Comparison of ENCODE assay signal across 19 cellular contexts in the genomic region with DNA sequence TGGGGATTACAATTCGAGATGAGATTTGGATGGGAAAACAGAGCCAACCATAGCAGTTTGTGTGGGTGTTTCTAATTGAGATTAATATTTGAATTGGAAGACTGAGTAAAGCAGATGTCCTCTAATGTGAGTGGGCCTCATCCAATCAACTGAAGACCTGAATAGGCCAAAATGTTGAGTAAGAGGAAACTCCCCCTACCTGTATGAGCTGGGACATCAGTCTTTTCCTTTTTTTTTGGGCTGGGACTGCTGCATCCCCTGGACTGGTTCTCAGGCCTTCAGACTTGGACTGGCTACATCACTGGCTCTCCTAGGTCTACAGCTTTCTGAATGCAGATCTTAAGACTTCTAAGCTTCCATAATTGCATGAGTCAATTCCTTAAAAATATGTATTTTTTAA.
A peak's percentile ranks its signal among the peaks of the same experiment; 100 is the strongest.
DNase-seq lines count a peak whose midpoint lies in the region; ATAC-seq and TF ChIP-seq lines count a peak whose summit lies in the region.
"Had no signal": no experiment of that assay in that cellular context is flagged by ENCODE, and none has a peak within 500 bp of the region (broad histone marks: within the 10 kb centered on the region; RNA-seq: fewer than 3 reads in every experiment).

No MANE protein-coding gene starts in this region.

- H3K9me3 ChIP-seq in PC-3 (ENCODE audit: low read length) (no peaks in the 10 kb centered on the region), MM.1S (replicated peaks; ENCODE audit: insufficient read depth, low read length) (no peaks in the 10 kb centered on the region), right atrium auricular region (no peaks in the 10 kb centered on the region), upper lobe of left lung (no peaks in the 10 kb centered on the region)
- H3K9me3 ChIP-seq: A549; BLaER1 treated with 17β-estradiol and CSF1 and Interleukin-3, amounts not matched to agents 10 nM and 100 nM had no signal

- H3K4me2 ChIP-seq in PC-3 (ENCODE audit: low read length) (no peak overlapping the region), mesendoderm (ENCODE audit: low read length) (no peak overlapping the region), MM.1S (ENCODE audit: low read depth, low read length) (no peak overlapping the region)
- H3K4me2 ChIP-seq: A549; BLaER1 treated with 17β-estradiol and CSF1 and Interleukin-3, amounts not matched to agents 10 nM and 100 nM had no signal

- H3K79me1 ChIP-seq in mesendoderm (ENCODE audit: low read length) = no peaks in the 10 kb centered on the region

- no TSS peak for BruUV-seq in PC-3 (replicated peaks; lab: Mats Ljungman, UMichigan)

- H3K27ac ChIP-seq in PC-3 (ENCODE audit: low read length) = no peak overlapping the region
- no peak overlapping the region for H3K27ac ChIP-seq in mesendoderm (ENCODE audit: low read depth, low read length)
- H3K27ac ChIP-seq in MM.1S (ENCODE audit: low read length) = no peak overlapping the region
- H3K27ac ChIP-seq in right atrium auricular region = no peak overlapping the region
- no peak overlapping the region for H3K27ac ChIP-seq in upper lobe of left lung
- H3K27ac ChIP-seq: 22Rv1; A549; BLaER1 treated with 17β-estradiol and CSF1 and Interleukin-3, amounts not matched to agents 10 nM and 100 nM had no signal

- H3K9me2 ChIP-seq in PC-3 (replicated peaks; ENCODE audit: low read length) (no peaks in the 10 kb centered on the region), MM.1S (replicated peaks; ENCODE audit: insufficient read depth, low read length) (no peaks in the 10 kb centered on the region)

- peaks cover 1% of the 10 kb centered on the region for H3K27me3 Mint-ChIP-seq in endothelial cell (ENCODE audit: unreplicated experiment)

- H3K4me1 ChIP-seq in PC-3 (ENCODE audit: insufficient read depth, low read length) (peaks cover 26% of the 10 kb centered on the region), mesendoderm (ENCODE audit: control insufficient read depth, low read depth, low read length) (no peaks in the 10 kb centered on the region), MM.1S (ENCODE audit: low read length) (no peaks in the 10 kb centered on the region), right atrium auricular region (no peaks in the 10 kb centered on the region), upper lobe of left lung (no peaks in the 10 kb centered on the region)
- H3K4me1 ChIP-seq: A549 had no signal

- WGBS in mesendoderm (ENCODE audit: extremely low coverage, insufficient coverage, low lambda C conversion rate) = no CpG with 5 or more reads among the region's 1 CpG
- 91 to 100% methylated on average over 1 of the region's 1 CpG for WGBS in upper lobe of left lung, 2 donors

- H3K36me3 ChIP-seq in PC-3 (ENCODE audit: low read depth, low read length) (no peaks in the 10 kb centered on the region), mesendoderm (ENCODE audit: control insufficient read depth, insufficient read depth, low read length) (no peaks in the 10 kb centered on the region), MM.1S (replicated peaks; ENCODE audit: insufficient read depth, low read length) (no peaks in the 10 kb centered on the region), right atrium auricular region (no peaks in the 10 kb centered on the region), upper lobe of left lung (no peaks in the 10 kb centered on the region)
- H3K36me3 ChIP-seq: BLaER1 treated with 17β-estradiol and CSF1 and Interleukin-3, amounts not matched to agents 10 nM and 100 nM had no signal

- H4K5ac ChIP-seq in mesendoderm (ENCODE audit: low read length) = no peak overlapping the region

- no peak overlapping the region for H3K27ac Mint-ChIP-seq in endothelial cell (ENCODE audit: unreplicated experiment)
- H3K27ac Mint-ChIP-seq: CD8-positive, alpha-beta memory T cell had no signal

- TF ChIP-seq POLR2A in upper lobe of left lung (IDR thresholded peaks at IDR 0.05) = no peak

- no peaks in the 10 kb centered on the region for H3K9me3 Mint-ChIP-seq in endothelial cell (ENCODE audit: unreplicated experiment)
- H3K9me3 Mint-ChIP-seq: CD8-positive, alpha-beta memory T cell had no signal

- no peak overlapping the region for H2BK5ac ChIP-seq in mesendoderm (ENCODE audit: low read length)

- H2BK120ac ChIP-seq in mesendoderm (ENCODE audit: low read depth, low read length) = no peak overlapping the region

- no peak overlapping the region for H3K4ac ChIP-seq in mesendoderm (ENCODE audit: low read depth, low read length)

- no peak for TF ChIP-seq EP300 in upper lobe of left lung (IDR thresholded peaks at IDR 0.05)

- POLR2A ChIA-PET in PC-3 (lab: Charles Lee; ENCODE audit: unreplicated experiment) = no interaction called here

- H3K36me3 Mint-ChIP-seq in endothelial cell (ENCODE audit: low read depth, unreplicated experiment) = no peaks in the 10 kb centered on the region

- no peak overlapping the region for H2BK15ac ChIP-seq in mesendoderm (replicated peaks; ENCODE audit: low read depth)

- H2AFZ ChIP-seq in PC-3 (ENCODE audit: low read length) = no peak overlapping the region
- H2AFZ ChIP-seq in MM.1S (ENCODE audit: low read length) = no peak overlapping the region

- H3K4me3 ChIP-seq in PC-3 (ENCODE audit: low read length) (no peak overlapping the region), mesendoderm (ENCODE audit: low read length) (no peak overlapping the region), MM.1S (ENCODE audit: low read length) (no peak overlapping the region), right atrium auricular region (no peak overlapping the region), upper lobe of left lung (no peak overlapping the region)
- H3K4me3 ChIP-seq: A549; BLaER1 treated with 17β-estradiol and CSF1 and Interleukin-3, amounts not matched to agents 10 nM and 100 nM; GM12878; K562 had no signal

- no peaks in the 10 kb centered on the region for H3K79me2 ChIP-seq in PC-3 (ENCODE audit: low read length)
- H3K79me2 ChIP-seq in mesendoderm (ENCODE audit: control insufficient read depth, insufficient read depth, low read length) = no peaks in the 10 kb centered on the region
- no peaks in the 10 kb centered on the region for H3K79me2 ChIP-seq in MM.1S (ENCODE audit: low read length)

- no peak overlapping the region for H3K4me3 Mint-ChIP-seq in endothelial cell (ENCODE audit: unreplicated experiment)
- H3K4me3 Mint-ChIP-seq: CD8-positive, alpha-beta memory T cell had no signal

- no peak overlapping the region for H2AK5ac ChIP-seq in mesendoderm (ENCODE audit: low read length)

- no peak overlapping the region for H3K56ac ChIP-seq in mesendoderm (ENCODE audit: low read length)

- no peaks in the 10 kb centered on the region for H4K20me1 ChIP-seq in PC-3 (ENCODE audit: low read length)
- H4K20me1 ChIP-seq in MM.1S (ENCODE audit: insufficient read depth, low read length) = no peaks in the 10 kb centered on the region
- H4K20me1 ChIP-seq: BLaER1 treated with 17β-estradiol and CSF1 and Interleukin-3, amounts not matched to agents 10 nM and 100 nM had no signal

- no peaks in the 10 kb centered on the region for H3K4me1 Mint-ChIP-seq in endothelial cell (ENCODE audit: unreplicated experiment)

- ATAC-seq in PC-3 (no peak), upper lobe of left lung (ENCODE audit: low FRiP score in 2 of 2) (no peak)
- ATAC-seq: A549, GM12878, K562 had no signal

- H3K23ac ChIP-seq in mesendoderm (ENCODE audit: low read length) = no peak overlapping the region

- no peak overlapping the region for H3K18ac ChIP-seq in mesendoderm (ENCODE audit: low read length)

- intact Hi-C loops in PC-3 (cut with micrococcal nuclease) = no loop called here

- H3K9ac ChIP-seq in PC-3 (ENCODE audit: low read length) = no peak overlapping the region
- H3K9ac ChIP-seq in mesendoderm (ENCODE audit: low read length) = no peak overlapping the region
- H3K9ac ChIP-seq in MM.1S (ENCODE audit: low read length) = no peak overlapping the region
- H3K9ac ChIP-seq: BLaER1 treated with 17β-estradiol and CSF1 and Interleukin-3, amounts not matched to agents 10 nM and 100 nM had no signal

- CTCF ChIA-PET in PC-3 (lab: Charles Lee) = no interaction called here

- H3K27me3 ChIP-seq in PC-3 (ENCODE audit: low read length) (no peaks in the 10 kb centered on the region), mesendoderm (ENCODE audit: insufficient read depth, low read length, poor library complexity) (no peaks in the 10 kb centered on the region), MM.1S (replicated peaks; ENCODE audit: insufficient read depth, low read length) (no peaks in the 10 kb centered on the region), right atrium auricular region (no peaks in the 10 kb centered on the region), upper lobe of left lung (no peaks in the 10 kb centered on the region)
- H3K27me3 ChIP-seq: BLaER1 treated with 17β-estradiol and CSF1 and Interleukin-3, amounts not matched to agents 10 nM and 100 nM had no signal

- no peaks in the 10 kb centered on the region for H3F3A ChIP-seq in PC-3 (ENCODE audit: low read length, unreplicated experiment)
- H3F3A ChIP-seq in MM.1S (ENCODE audit: insufficient read depth, low read length) = no peaks in the 10 kb centered on the region

- peak; percentile 12 for DNase-seq in DMS 273 (lab: John Stamatoyannopoulos, UW; ENCODE audit: unreplicated experiment)
- DNase-seq in DMS 273 treated with DMSO at 0.1 percent for 48 hours (lab: John Stamatoyannopoulos, UW) = no peak
- DNase-seq in PC-3 = no peak
- DNase-seq in endothelial cell (ENCODE audit: low spot score) = no peak
- DNase-seq in mesendoderm = peak; percentile 23
- no peak for DNase-seq in MM.1S
- DNase-seq in right atrium auricular region (ENCODE audit: low spot score) = no peak
- DNase-seq in upper lobe of left lung = no peak
- DNase-seq: CD8-positive, alpha-beta memory T cell; COR-L47; DMS153; DND-41; EL; IMR-90 had no signal

- TF ChIP-seq CTCF in PC-3 (conservative IDR thresholded peaks at IDR 0.05; ENCODE audit: low read depth, low read length) = 0 out of 2 replicates have a peak, but pooled peaks have one; percentile 20
- TF ChIP-seq CTCF in endothelial cell (IDR thresholded peaks at IDR 0.05; ENCODE audit: unreplicated experiment) = peak; percentile 13
- TF ChIP-seq CTCF in MM.1S (IDR thresholded peaks at IDR 0.05; ENCODE audit: low read length) = no peak
- TF ChIP-seq CTCF in right atrium auricular region (IDR thresholded peaks at IDR 0.05) = no peak
- TF ChIP-seq CTCF in upper lobe of left lung (IDR thresholded peaks at IDR 0.05) = no peak

- H4K8ac ChIP-seq in mesendoderm (ENCODE audit: low read depth, low read length) = no peak overlapping the region

Comparison
In these comparisons a context has a peak if more than half of its experiments do, and no peak if none do; other contexts are left out.
1. DNase-seq: peak in DMS 273 (single experiment) and mesendoderm (single experiment); none in DMS 273 treated with DMSO at 0.1 percent for 48 hours (single experiment), PC-3 (single experiment), endothelial cell (single experiment), MM.1S (single experiment), right atrium auricular region (single experiment) and upper lobe of left lung (0 of 2).
2. CTCF ChIP-seq: peak in PC-3 (single experiment) and endothelial cell (single experiment); none in MM.1S (single experiment), right atrium auricular region (0 of 2) and upper lobe of left lung (0 of 6).